Comparison of ENCODE assay signal across 8 cellular contexts in the genomic region with DNA sequence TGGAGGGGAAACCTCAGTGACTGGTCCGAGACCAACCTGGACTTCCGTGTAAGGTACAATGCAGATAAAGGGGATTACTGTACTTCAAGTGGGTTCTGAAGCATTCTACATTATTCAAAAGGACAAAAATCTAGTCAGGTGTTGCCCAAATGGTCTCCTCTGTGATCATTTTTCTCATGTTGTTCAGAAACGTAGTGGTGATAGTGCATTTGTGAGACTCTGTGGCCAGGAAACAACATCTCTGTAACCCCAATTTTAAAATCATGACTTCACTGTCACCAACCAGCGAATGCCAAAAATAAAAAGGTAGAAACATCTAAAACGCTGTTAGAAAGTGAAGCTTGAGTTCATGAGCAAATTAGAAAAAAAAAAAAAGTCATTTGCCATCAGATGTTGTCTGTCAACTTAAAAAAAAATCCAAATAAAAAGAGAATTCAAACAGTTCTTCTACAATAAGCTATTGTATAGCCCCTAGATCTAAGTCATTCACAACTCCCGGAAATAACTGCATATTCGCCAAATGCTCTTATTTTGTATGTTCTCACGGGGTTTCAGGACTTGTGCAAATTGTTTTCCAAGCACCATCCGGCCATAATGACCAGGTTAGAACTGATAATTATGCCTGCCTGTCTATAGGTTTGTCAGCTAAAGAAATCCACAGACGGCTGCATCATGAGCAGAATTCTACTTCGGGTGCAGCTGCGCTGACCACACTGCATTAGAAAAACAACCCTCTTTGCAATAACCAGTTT.
DNase-seq lines count a peak whose midpoint lies in the region; ATAC-seq and TF ChIP-seq lines count a peak whose summit lies in the region.

No MANE protein-coding gene starts in this region.

- no peak overlapping the region for H3K9ac ChIP-seq in mesenchymal stem cell (ENCODE audit: low read length)

- no peak overlapping the region for H3K4me3 ChIP-seq in mesenchymal stem cell (ENCODE audit: insufficient read depth in 1 of 2, low read depth in 1 of 2, low read length in 2 of 2)
- H3K4me3 ChIP-seq in prostate gland: no peak overlapping the region

- H3K4me2 ChIP-seq in mesenchymal stem cell (ENCODE audit: low read length, poor library complexity, severe bottlenecking): no peak overlapping the region

- intact Hi-C loops in prostate gland (cut with DNase I): no loop called here

- no peak overlapping the region for H3K14ac ChIP-seq in mesenchymal stem cell (ENCODE audit: low read length in 2 of 2)

- no peaks in the 10 kb centered on the region for H3K36me3 ChIP-seq in mesenchymal stem cell (ENCODE audit: control insufficient read depth in 1 of 2, insufficient read depth in 2 of 2, low read depth in 1 of 2, low read length in 2 of 2)
- no peaks in the 10 kb centered on the region for H3K36me3 ChIP-seq in prostate gland

- H4K8ac ChIP-seq in mesenchymal stem cell (ENCODE audit: low read length): peak overlapping the region; percentile 47

- H3K18ac ChIP-seq in mesenchymal stem cell (ENCODE audit: low read depth in 1 of 2, low read length in 2 of 2): no peak overlapping the region

- H2BK12ac ChIP-seq in mesenchymal stem cell (ENCODE audit: low read length in 2 of 2): no peak overlapping the region

- no peaks in the 10 kb centered on the region for H3K27me3 ChIP-seq in mesenchymal stem cell (ENCODE audit: control insufficient read depth in 1 of 2, insufficient read depth in 1 of 2, low read length in 2 of 2)
- no peaks in the 10 kb centered on the region for H3K27me3 ChIP-seq in prostate gland (replicated peaks; ENCODE audit: insufficient read depth)

- no peak overlapping the region for H3K23ac ChIP-seq in mesenchymal stem cell (ENCODE audit: low read length in 2 of 2)

- TF ChIP-seq CTCF in GM13977 (IDR thresholded peaks at IDR 0.05; ENCODE audit: extremely low read depth, insufficient read depth, missing control alignments): no peak
- no peak for TF ChIP-seq CTCF in prostate gland (IDR thresholded peaks at IDR 0.05)

- H3K27ac ChIP-seq in mesenchymal stem cell (ENCODE audit: low read length, poor library complexity, severe bottlenecking) (no peak overlapping the region), prostate gland (no peak overlapping the region)

- DNase-seq in GM13977 (ENCODE audit: low spot score) (peak; percentile 32), NCI-H2227 (lab: John Stamatoyannopoulos, UW; ENCODE audit: unreplicated experiment) (peak; percentile 70), mesenchymal stem cell (no peak), AG08396 (ENCODE audit: low spot score) (no peak), prostate gland (ENCODE audit: low spot score) (no peak), NCI-H146 (lab: John Stamatoyannopoulos, UW) (no peak), NCI-H226 (no peak)

- no peak overlapping the region for H2BK120ac ChIP-seq in mesenchymal stem cell (ENCODE audit: low read depth, low read length)

- no peak overlapping the region for H3K4ac ChIP-seq in mesenchymal stem cell (ENCODE audit: low read depth in 1 of 2, low read length in 2 of 2)

- no peak overlapping the region for H4K91ac ChIP-seq in mesenchymal stem cell (ENCODE audit: low read length)

- ATAC-seq in GM21786 (IDR thresholded peaks at IDR 0.05; ENCODE audit: unreplicated experiment): peak; percentile 59

- H2AFZ ChIP-seq in mesenchymal stem cell (ENCODE audit: low read depth, low read length): no peak overlapping the region

- no peak for TF ChIP-seq POLR2A in prostate gland (IDR thresholded peaks at IDR 0.05)

- no peak overlapping the region for H2BK5ac ChIP-seq in mesenchymal stem cell (ENCODE audit: low read depth, low read length, poor library complexity, severe bottlenecking)

- no peak overlapping the region for H2BK15ac ChIP-seq in mesenchymal stem cell (ENCODE audit: low read depth, poor library complexity, severe bottlenecking)

- H3K4me1 ChIP-seq in mesenchymal stem cell (ENCODE audit: control insufficient read depth, insufficient read depth, low read depth, low read length) (peaks cover 2% of the 10 kb centered on the region), prostate gland (replicated peaks) (no peaks in the 10 kb centered on the region)

- in situ Hi-C loops in GM13977 (cut with MboI; ENCODE audit: low pct_unique_long_range_greater_than_20kb, low sequenced_read_pairs, unreplicated experiment): no loop called here

- no peak overlapping the region for H2AK5ac ChIP-seq in mesenchymal stem cell (ENCODE audit: low read length, severe bottlenecking)

- 85% methylated on average over 10 of the region's 12 CpGs for WGBS in mesenchymal stem cell
- WGBS in prostate gland: 74% methylated on average over 12 of the region's 12 CpGs

- H3K9me3 ChIP-seq in mesenchymal stem cell (ENCODE audit: control insufficient read depth, low read length): no peaks in the 10 kb centered on the region
- no peaks in the 10 kb centered on the region for H3K9me3 ChIP-seq in prostate gland

- peaks cover 16% of the 10 kb centered on the region for H3K79me1 ChIP-seq in mesenchymal stem cell (replicated peaks; ENCODE audit: low read length, poor library complexity, severe bottlenecking)

Comparison
In these comparisons a context has a peak if more than half of its experiments do, and no peak if none do; other contexts are left out.
1. DNase-seq: peak in GM13977 (single experiment) and NCI-H2227 (single experiment); none in mesenchymal stem cell (single experiment), AG08396 (single experiment), prostate gland (single experiment), NCI-H146 (single experiment) and NCI-H226 (single experiment).